8 cellular contexts compared by ENCODE assay signal in the genomic region with DNA sequence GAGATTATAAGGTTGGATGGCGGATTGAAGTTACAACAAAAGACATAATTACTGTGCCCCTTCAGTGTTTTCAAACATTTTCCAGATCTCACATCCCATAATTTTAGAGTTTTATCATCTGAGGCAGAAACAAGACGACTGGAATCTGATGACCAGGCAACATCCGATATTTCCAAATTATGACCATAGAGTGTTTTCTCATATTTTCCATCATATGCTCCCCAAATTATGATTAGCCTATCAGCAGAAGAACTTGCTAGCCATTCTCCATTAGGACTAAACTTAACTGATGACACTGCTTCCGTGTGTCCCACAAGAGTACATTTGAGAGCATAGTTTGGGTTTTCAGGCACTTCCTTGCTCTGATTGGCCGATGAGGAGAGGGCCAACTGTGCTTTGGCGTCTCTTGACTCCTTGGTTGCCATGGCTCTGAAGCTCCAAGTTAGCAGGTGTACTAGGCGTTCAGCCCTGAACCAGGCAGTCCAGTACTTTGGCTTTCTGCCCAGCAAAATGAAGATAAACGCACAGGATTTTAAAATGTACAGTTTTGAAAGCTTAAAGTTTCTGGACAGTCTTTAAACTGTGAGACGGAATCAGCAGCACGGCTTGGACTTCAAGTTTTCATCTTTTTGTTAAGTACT. TPM values are rescaled to one million over a fixed set of nuclear protein-coding genes. Genes with fewer than 3 reads are reported as not detected.
DNase-seq lines count a peak whose midpoint lies in the region; ATAC-seq and TF ChIP-seq lines count a peak whose summit lies in the region.

No MANE protein-coding gene starts in this region.

- peaks cover 50% of the 10 kb centered on the region for H3K4me1 Mint-ChIP-seq in activated B cell treated with CpG ODN at 0.5 μM for 24 hours
- H3K4me1 Mint-ChIP-seq in endodermal cell = peaks cover 14% of the 10 kb centered on the region

- H3K36me3 Mint-ChIP-seq in activated B cell treated with CpG ODN at 0.5 μM for 24 hours (ENCODE audit: low read depth) (peaks cover 45% of the 10 kb centered on the region), endodermal cell (ENCODE audit: low read depth) (peaks cover 1% of the 10 kb centered on the region)

- 29 to 31% methylated on average over 10 of the region's 10 CpGs for WGBS in endodermal cell (ENCODE audit: insufficient coverage in 1 of 2, insufficient read length in 1 of 2), 2 experiments
- WGBS in tibial nerve, 2 donors = 23% methylated on average over 10 of the region's 10 CpGs

- H3K9me3 ChIP-seq in endodermal cell (ENCODE audit: control insufficient read depth, low read length) (no peaks in the 10 kb centered on the region), muscle layer of duodenum (ENCODE audit: control insufficient read depth in 1 of 2, low read length in 2 of 2) (no peaks in the 10 kb centered on the region), tibial nerve (no peaks in the 10 kb centered on the region)

- H3K4me3 ChIP-seq in ACC112 (ENCODE audit: low read depth, low read length) = peak overlapping the region; percentile 83
- H3K4me3 ChIP-seq in endodermal cell (ENCODE audit: low read length) = peak overlapping the region; percentile 95
- peak overlapping the region; percentile 86 to 94 for H3K4me3 ChIP-seq in muscle layer of duodenum (ENCODE audit: low read depth in 1 of 2, low read length in 2 of 2)
- H3K4me3 ChIP-seq in tibial nerve = peak overlapping the region; percentile 47 to 94 (median 76)

- no peak for TF ChIP-seq POLR2A in tibial nerve (IDR thresholded peaks at IDR 0.05)

- no peak for TF ChIP-seq EP300 in tibial nerve (IDR thresholded peaks at IDR 0.05)

- H3K27ac Mint-ChIP-seq in activated B cell treated with CpG ODN at 0.5 μM for 24 hours (peak overlapping the region; percentile 100), endodermal cell (peak overlapping the region; percentile 100)

- POLR2A ChIA-PET in activated B cell treated with CpG ODN at 0.5 μM for 24 hours (lab: Charles Lee) = interaction anchor here (0.5 to 3.8 kb wide), 14 partner anchors 7 to 1161 kb away, joined by 3 to 55 read pairs (median 4); a partner anchor contains a TSS

- H3K27ac ChIP-seq in ACC112 (ENCODE audit: low read depth, low read length) (peak overlapping the region; percentile 46), endodermal cell (ENCODE audit: low read depth, low read length) (no peak overlapping the region), muscle layer of duodenum (ENCODE audit: low read length) (peak overlapping the region; percentile 90), tibial nerve (peak overlapping the region; percentile 55 to 94 (median 88))

- ATAC-seq in HG03378 (IDR thresholded peaks at IDR 0.05; ENCODE audit: unreplicated experiment) = peak; percentile 40
- ATAC-seq in activated B cell treated with CpG ODN at 0.5 μM for 24 hours (ENCODE audit: low read depth) = peak; percentile 38

- H2AFZ ChIP-seq in ACC112 (ENCODE audit: low read length, unreplicated experiment) = peak overlapping the region; percentile 84

- TF ChIP-seq CTCF in activated B cell treated with CpG ODN at 0.5 μM for 24 hours (IDR thresholded peaks at IDR 0.05) (no peak), endodermal cell (conservative IDR thresholded peaks at IDR 0.05) (no peak), tibial nerve (IDR thresholded peaks at IDR 0.05) (no peak)

- H3K9me3 Mint-ChIP-seq in activated B cell treated with CpG ODN at 0.5 μM for 24 hours = no peaks in the 10 kb centered on the region
- no peaks in the 10 kb centered on the region for H3K9me3 Mint-ChIP-seq in endodermal cell

- H3K27me3 ChIP-seq in ACC112 (ENCODE audit: insufficient read depth, low read length) (no peaks in the 10 kb centered on the region), endodermal cell (ENCODE audit: control insufficient read depth, insufficient read depth, low read length, poor library complexity, severe bottlenecking) (no peaks in the 10 kb centered on the region), muscle layer of duodenum (ENCODE audit: low read depth, low read length) (no peaks in the 10 kb centered on the region), tibial nerve (no peaks in the 10 kb centered on the region)

- intact Hi-C loops in activated B cell treated with CpG ODN at 0.5 μM for 24 hours (cut with micrococcal nuclease) = loop anchor here (2.0 to 10.0 kb wide), 6 partner anchors 22 to 1170 kb away; a partner anchor contains a TSS

- H3K4me1 ChIP-seq in ACC112 (ENCODE audit: control insufficient read depth, insufficient read depth, low read length, unreplicated experiment) (peaks cover 16% of the 10 kb centered on the region), endodermal cell (ENCODE audit: control insufficient read depth, insufficient read depth, low read length) (no peaks in the 10 kb centered on the region), muscle layer of duodenum (ENCODE audit: control insufficient read depth in 1 of 2, insufficient read depth in 2 of 2, low read length in 2 of 2) (peaks cover 4 to 25% of the 10 kb centered on the region in 2 donors), tibial nerve (peaks cover 0 to 43% (median 23%) of the 10 kb centered on the region in 4 donors)

- H3K36me3 ChIP-seq in ACC112 (ENCODE audit: insufficient read depth, low read length) (peaks cover 5% of the 10 kb centered on the region; the same call in 1 of the 2 replicates), endodermal cell (ENCODE audit: control insufficient read depth, insufficient read depth, low read length) (peaks cover 21% of the 10 kb centered on the region), muscle layer of duodenum (ENCODE audit: control insufficient read depth in 1 of 2, insufficient read depth in 2 of 2, low read length in 2 of 2) (peaks cover 10 to 16% of the 10 kb centered on the region in 2 donors), tibial nerve (peaks cover 0 to 22% (median 0%) of the 10 kb centered on the region in 3 donors)

- H3K27me3 Mint-ChIP-seq in activated B cell treated with CpG ODN at 0.5 μM for 24 hours (no peaks in the 10 kb centered on the region), endodermal cell (ENCODE audit: insufficient read depth) (peaks cover 2% of the 10 kb centered on the region)

- H3K9ac ChIP-seq in endodermal cell (ENCODE audit: extremely low read depth, low read length, poor library complexity, severe bottlenecking) = peak overlapping the region; percentile 94

- CTCF ChIA-PET in activated B cell treated with CpG ODN at 0.5 μM for 24 hours (lab: Charles Lee) = interaction anchor here (1.5 to 1.9 kb wide), 4 partner anchors 23 to 264 kb away, joined by 5 to 11 read pairs (median 6); a partner anchor contains a TSS

- peak; percentile 61 for DNase-seq in GM19238 (ENCODE audit: insufficient read length, low spot score)
- DNase-seq in activated B cell treated with CpG ODN at 0.5 μM for 24 hours = peak; percentile 20
- peak; percentile 77 for DNase-seq in endodermal cell
- peak in 1 of 2 donors; percentile 7 for DNase-seq in tibial nerve (ENCODE audit: low spot score in 2 of 2)
- no peak for DNase-seq in DMS 273 treated with DMSO at 0.1 percent for 48 hours (lab: John Stamatoyannopoulos, UW)

- peaks cover 42% of the 10 kb centered on the region for H3K79me2 ChIP-seq in ACC112 (ENCODE audit: control insufficient read depth, insufficient read depth, low read length, unreplicated experiment)

- H3K4me3 Mint-ChIP-seq in activated B cell treated with CpG ODN at 0.5 μM for 24 hours = peak overlapping the region; percentile 98
- H3K4me3 Mint-ChIP-seq in endodermal cell = peak overlapping the region; percentile 95

RNA-seq across cellular contexts. Expression of a gene that starts 0.6 kb away (rescaled TPM):
- 8.0 and 8.1 TPM in 2 replicates for total RNA-seq in activated B cell treated with CpG ODN at 0.5 μM for 24 hours
- 1 to 10 TPM; 4.2 to 4.9 TPM for total RNA-seq in endodermal cell
- polyA plus RNA-seq in endodermal cell (2013, experiment 1 of 2) = 8.0 TPM
- 6.3 TPM for polyA plus RNA-seq in endodermal cell (2013, experiment 2 of 2)
- 1 to 10 TPM; 4.4 to 5.1 (median 4.8) TPM for total RNA-seq in tibial nerve

RNA-seq across cellular contexts. Expression of a gene that starts 31.2 kb away (rescaled TPM):
- total RNA-seq in activated B cell treated with CpG ODN at 0.5 μM for 24 hours (28.5 and 33.9 TPM in 2 replicates), endodermal cell (10 to 100 TPM; 40.9 to 61.7 TPM), tibial nerve (10 to 100 TPM; 13.2 to 23.1 (median 17.8) TPM)
- polyA plus RNA-seq in endodermal cell (2013, experiment 1 of 2) = 72.1 TPM
- polyA plus RNA-seq in endodermal cell (2013, experiment 2 of 2) = 63.4 TPM

RNA-seq across cellular contexts. Expression of a gene that starts 32.2 kb away (rescaled TPM):
- total RNA-seq in activated B cell treated with CpG ODN at 0.5 μM for 24 hours (47.3 and 49.1 TPM in 2 replicates), endodermal cell (10 to 100 TPM; 54.1 to 62.6 TPM), tibial nerve (10 to 100 TPM in 3 of 4 donors, 1 to 10 TPM in 1; 5.7 to 19.2 (median 13.5) TPM)
- polyA plus RNA-seq in endodermal cell (2013, experiment 1 of 2) = 52.7 TPM
- 48.9 TPM for polyA plus RNA-seq in endodermal cell (2013, experiment 2 of 2)
